Comparison of ENCODE assay signal across 1 cellular context in genomic region chr6:93418113-93418447, GRCh38.
TF ChIP-seq lines count a peak whose summit lies in the region.

No MANE protein-coding gene starts in this region.

TF ChIP-seq in IMR-90, 13 proteins besides CTCF, POLR2A, EP300 and RAD21 (continued from another document):
- no peak for TF ChIP-seq FOS (IDR thresholded peaks at IDR 0.05; ENCODE audit: low read depth, low read length)
TF ChIP-seq in IMR-90: peak in this region for 0.
